ENCODE assay signal across 28 cellular contexts in the genomic region with DNA sequence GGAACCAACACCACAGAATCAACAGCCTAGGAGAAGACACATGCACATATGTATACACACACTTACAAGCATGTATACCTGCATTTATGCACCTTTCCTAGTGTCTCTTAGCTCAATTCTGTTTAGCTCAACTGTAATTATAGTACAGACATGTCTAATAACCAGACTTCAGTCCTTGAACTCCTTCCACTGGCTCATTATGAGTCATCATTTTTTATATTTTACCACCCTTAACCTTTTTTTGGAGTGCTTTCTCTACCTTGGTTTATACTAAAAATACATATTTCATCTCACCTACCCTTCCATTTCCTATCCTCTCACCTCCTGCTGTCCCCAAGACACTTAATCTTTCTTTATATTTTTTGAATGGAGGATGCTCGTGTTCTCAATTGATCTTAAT.
"Had no signal": no experiment of that assay in that cellular context is flagged by ENCODE, and none has a peak within 500 bp of the region (broad histone marks: within the 10 kb centered on the region; RNA-seq: fewer than 3 reads in every experiment).

No MANE protein-coding gene starts in this region.

- H3K27ac ChIP-seq: hepatocyte, left ventricle myocardium inferior, pancreas, prostate gland, skin epidermis, stomach, suprapubic skin, thoracic aorta, tibial artery, upper lobe of right lung had no signal

- ATAC-seq: mucosa of descending colon; naive thymus-derived CD4-positive, alpha-beta T cell; natural killer cell treated with Interleukin-12 subunit alpha and Interleukin-12 subunit beta and Interleukin-15 and Interleukin-18, amount 100 ng/mL, for 72 hours; pancreas; right cardiac atrium; sciatic nerve; stimulated activated naive B cell treated with anti-CD40 and anti-IgM and Interleukin-4, amounts not matched to agents 10 μg/mL and 1 μg/mL and 100 μg/mL, for 72 hours; stimulated activated naive CD8-positive, alpha-beta T cell treated with anti-CD3 and anti-CD28 coated beads, Interleukin-15, Interleukin-2, amounts not matched to agents 100 U/mL and 50 U/mL, for 24 hours; upper lobe of right lung had no signal

- DNase-seq: islet precursor cell; left ventricle myocardium inferior; midbrain; mucosa of descending colon; naive thymus-derived CD4-positive, alpha-beta T cell; pancreas; posterior cingulate gyrus; retina; right cardiac atrium; stimulated activated CD4-positive, alpha-beta T cell treated with anti-CD3 and anti-CD28 coated beads, Interleukin-12 subunit alpha, Interleukin-12 subunit beta, amount 100 ng/mL, for 4 hours; stimulated activated CD4-positive, alpha-beta T cell treated with anti-CD3 and anti-CD28 coated beads, Interleukin-15, amount 100 ng/mL, for 24 hours; stimulated activated CD4-positive, alpha-beta T cell treated with anti-CD3 and anti-CD28 coated beads, Interleukin-2, amount 100 ng/mL, for 24 hours; stimulated activated CD4-positive, alpha-beta T cell treated with anti-CD3 and anti-CD28 coated beads, Interleukin-4, amount 100 ng/mL, for 1 hour; stimulated activated naive B cell treated with anti-CD40 and anti-IgM and Interleukin-4, amounts not matched to agents 10 μg/mL and 1 μg/mL and 100 μg/mL, for 72 hours; stimulated activated naive CD8-positive, alpha-beta T cell treated with anti-CD3 and anti-CD28 coated beads, Interleukin-15, Interleukin-2, amounts not matched to agents 100 U/mL and 50 U/mL, for 24 hours; stomach; tibial artery; trophoblast cell; upper lobe of right lung had no signal

- H3K9me3 Mint-ChIP-seq: natural killer cell treated with Interleukin-12 subunit alpha and Interleukin-12 subunit beta and Interleukin-15 and Interleukin-18, amount 100 ng/mL, for 72 hours had no signal

- H3K4me3 ChIP-seq: hepatocyte, left ventricle myocardium inferior, lung, mucosa of descending colon, pancreas, prostate gland, skin epidermis, stomach, suprapubic skin, thoracic aorta, tibial artery, upper lobe of right lung had no signal

- H3K36me3 ChIP-seq: prostate gland had no signal

- H3K4me2 ChIP-seq: hepatocyte had no signal

- H3K4me1 Mint-ChIP-seq: memory B cell; stimulated activated naive B cell treated with anti-CD40 and anti-IgM and Interleukin-4, amounts not matched to agents 10 μg/mL and 1 μg/mL and 100 μg/mL, for 72 hours had no signal

- H3K27ac Mint-ChIP-seq: memory B cell; natural killer cell treated with Interleukin-12 subunit alpha and Interleukin-12 subunit beta and Interleukin-15 and Interleukin-18, amount 100 ng/mL, for 72 hours; stimulated activated naive B cell treated with anti-CD40 and anti-IgM and Interleukin-4, amounts not matched to agents 10 μg/mL and 1 μg/mL and 100 μg/mL, for 72 hours had no signal

- H2AFZ ChIP-seq: hepatocyte had no signal

- H3K27me3 Mint-ChIP-seq: memory B cell; naive thymus-derived CD4-positive, alpha-beta T cell; natural killer cell treated with Interleukin-12 subunit alpha and Interleukin-12 subunit beta and Interleukin-15 and Interleukin-18, amount 100 ng/mL, for 72 hours; stimulated activated naive B cell treated with anti-CD40 and anti-IgM and Interleukin-4, amounts not matched to agents 10 μg/mL and 1 μg/mL and 100 μg/mL, for 72 hours had no signal

- H3K4me3 Mint-ChIP-seq: memory B cell; naive thymus-derived CD4-positive, alpha-beta T cell; natural killer cell treated with Interleukin-12 subunit alpha and Interleukin-12 subunit beta and Interleukin-15 and Interleukin-18, amount 100 ng/mL, for 72 hours; stimulated activated naive B cell treated with anti-CD40 and anti-IgM and Interleukin-4, amounts not matched to agents 10 μg/mL and 1 μg/mL and 100 μg/mL, for 72 hours had no signal

- H3K9me3 ChIP-seq: left ventricle myocardium inferior, mucosa of descending colon, pancreas, prostate gland, stomach, suprapubic skin, thoracic aorta, tibial artery, upper lobe of right lung had no signal

- H3K27me3 ChIP-seq: hepatocyte, pancreas, stomach, suprapubic skin, tibial artery, upper lobe of right lung had no signal

- H3K4me1 ChIP-seq: left ventricle myocardium inferior, pancreas, prostate gland, stomach, suprapubic skin, upper lobe of right lung had no signal
